ENCODE assay signal across 8 cellular contexts in genomic region chr7:134174797-134175261, GRCh38. TPM values are rescaled to one million over a fixed set of nuclear protein-coding genes. Genes with fewer than 3 reads are reported as not detected.
DNase-seq lines count a peak whose midpoint lies in the region; ATAC-seq and TF ChIP-seq lines count a peak whose summit lies in the region.

No MANE protein-coding gene starts in this region.

- no peak for TF ChIP-seq CTCF in activated CD8-positive, alpha-beta T cell treated with anti-CD3 and anti-CD28 coated beads for 36 hours (IDR thresholded peaks at IDR 0.05)

- H3K23ac ChIP-seq in mesenchymal stem cell (ENCODE audit: low read length in 2 of 2) = no peak overlapping the region

- no peak overlapping the region for H2BK5ac ChIP-seq in mesenchymal stem cell (ENCODE audit: low read depth, low read length, poor library complexity, severe bottlenecking)

- no peak overlapping the region for H2BK15ac ChIP-seq in mesenchymal stem cell (ENCODE audit: low read depth, poor library complexity, severe bottlenecking)

- peaks cover 10% of the 10 kb centered on the region for H3K4me1 Mint-ChIP-seq in activated CD8-positive, alpha-beta T cell treated with anti-CD3 and anti-CD28 coated beads for 36 hours (ENCODE audit: low read depth)

- H3K9ac ChIP-seq in mesenchymal stem cell (ENCODE audit: low read length) = peak overlapping the region; percentile 7

- no peaks in the 10 kb centered on the region for H3K36me3 Mint-ChIP-seq in activated CD8-positive, alpha-beta T cell treated with anti-CD3 and anti-CD28 coated beads for 36 hours (ENCODE audit: low read depth)

- H3K27me3 Mint-ChIP-seq in activated CD8-positive, alpha-beta T cell treated with anti-CD3 and anti-CD28 coated beads for 36 hours = peaks cover 6% of the 10 kb centered on the region

- no peak overlapping the region for H3K4ac ChIP-seq in mesenchymal stem cell (ENCODE audit: low read depth in 1 of 2, low read length in 2 of 2)

- no peak overlapping the region for H2BK120ac ChIP-seq in mesenchymal stem cell (ENCODE audit: low read depth, low read length)

- peak; percentile 93 for DNase-seq in Daoy (ENCODE audit: low read depth)
- peak; percentile 25 for DNase-seq in activated CD8-positive, alpha-beta T cell treated with anti-CD3 and anti-CD28 coated beads for 36 hours
- peak; percentile 85 for DNase-seq in mesenchymal stem cell
- no peak for DNase-seq in middle frontal gyrus (ENCODE audit: extremely low spot score, low spot score)
- no peak for DNase-seq in central memory CD4-positive, alpha-beta T cell
- no peak for DNase-seq in SHP77 treated with DMSO at 0.1 percent for 48 hours (lab: John Stamatoyannopoulos, UW)

- H2AK5ac ChIP-seq in mesenchymal stem cell (ENCODE audit: low read length, severe bottlenecking) = no peak overlapping the region

- no peaks in the 10 kb centered on the region for H3K27me3 ChIP-seq in mesenchymal stem cell (ENCODE audit: control insufficient read depth in 1 of 2, insufficient read depth in 1 of 2, low read length in 2 of 2)

- no peak overlapping the region for H3K14ac ChIP-seq in mesenchymal stem cell (ENCODE audit: low read length in 2 of 2)

- ATAC-seq in GM21367 (IDR thresholded peaks at IDR 0.05; ENCODE audit: unreplicated experiment) (peak; percentile 89), HG03565 (IDR thresholded peaks at IDR 0.05; ENCODE audit: unreplicated experiment) (peak; percentile 98)
- peak; percentile 98 for ATAC-seq in activated CD8-positive, alpha-beta T cell treated with anti-CD3 and anti-CD28 coated beads for 36 hours

- H2AFZ ChIP-seq in mesenchymal stem cell (ENCODE audit: low read depth, low read length) = no peak overlapping the region

- intact Hi-C loops in activated CD8-positive, alpha-beta T cell treated with anti-CD3 and anti-CD28 coated beads for 36 hours (cut with micrococcal nuclease) = no loop called here

- H3K4me2 ChIP-seq in mesenchymal stem cell (ENCODE audit: low read length, poor library complexity, severe bottlenecking) = no peak overlapping the region

- H2BK12ac ChIP-seq in mesenchymal stem cell (ENCODE audit: low read length in 2 of 2) = no peak overlapping the region

- H3K27ac Mint-ChIP-seq in activated CD8-positive, alpha-beta T cell treated with anti-CD3 and anti-CD28 coated beads for 36 hours = peak overlapping the region; percentile 42

- H4K91ac ChIP-seq in mesenchymal stem cell (ENCODE audit: low read length) = no peak overlapping the region

- no peaks in the 10 kb centered on the region for H3K79me1 ChIP-seq in mesenchymal stem cell (replicated peaks; ENCODE audit: low read length, poor library complexity, severe bottlenecking)

- no peaks in the 10 kb centered on the region for H3K4me1 ChIP-seq in mesenchymal stem cell (ENCODE audit: control insufficient read depth, insufficient read depth, low read depth, low read length)

- no peaks in the 10 kb centered on the region for H3K9me3 Mint-ChIP-seq in activated CD8-positive, alpha-beta T cell treated with anti-CD3 and anti-CD28 coated beads for 36 hours

- no peak overlapping the region for H3K27ac ChIP-seq in mesenchymal stem cell (ENCODE audit: low read length, poor library complexity, severe bottlenecking)

- no peaks in the 10 kb centered on the region for H3K36me3 ChIP-seq in mesenchymal stem cell (ENCODE audit: control insufficient read depth in 1 of 2, insufficient read depth in 2 of 2, low read depth in 1 of 2, low read length in 2 of 2)

- H3K9me3 ChIP-seq in mesenchymal stem cell (ENCODE audit: control insufficient read depth, low read length) = no peaks in the 10 kb centered on the region

- H3K4me3 Mint-ChIP-seq in activated CD8-positive, alpha-beta T cell treated with anti-CD3 and anti-CD28 coated beads for 36 hours = no peak overlapping the region

- POLR2A ChIA-PET in activated CD8-positive, alpha-beta T cell treated with anti-CD3 and anti-CD28 coated beads for 36 hours (lab: Charles Lee) = no interaction called here

- no peak overlapping the region for H4K8ac ChIP-seq in mesenchymal stem cell (ENCODE audit: low read length)

- H3K18ac ChIP-seq in mesenchymal stem cell (ENCODE audit: low read depth in 1 of 2, low read length in 2 of 2) = no peak overlapping the region

- 45% methylated on average over 2 of the region's 2 CpGs for WGBS in mesenchymal stem cell

- H3K4me3 ChIP-seq in mesenchymal stem cell (ENCODE audit: insufficient read depth in 1 of 2, low read depth in 1 of 2, low read length in 2 of 2) = no peak overlapping the region

- CTCF ChIA-PET in activated CD8-positive, alpha-beta T cell treated with anti-CD3 and anti-CD28 coated beads for 36 hours (lab: Charles Lee) = interaction anchor here (1.2 kb wide), 1 partner anchor 33 kb away, joined by 4 read pairs; no protein-coding TSS in a partner anchor

RNA-seq across cellular contexts. Expression of gene LRGUK, which starts 47.7 kb away (rescaled TPM):
- 0.40 and 5.5 TPM in 2 replicates for total RNA-seq in Daoy (2014; rRNA removed; shearing (Covaris generic))
- total RNA-seq in activated CD8-positive, alpha-beta T cell treated with anti-CD3 and anti-CD28 coated beads for 36 hours = under 1 TPM in 1 of 2 experiments, not detected in 1; 0.09 TPM
- 0.07 TPM for polyA plus RNA-seq in mesenchymal stem cell (2013, experiment 1 of 2)
- 0.07 TPM for polyA plus RNA-seq in mesenchymal stem cell (2013, experiment 2 of 2)

Comparison
In these comparisons a context has a peak if more than half of its experiments do, and no peak if none do; other contexts are left out.
1. DNase-seq: peak in Daoy (single experiment), activated CD8-positive, alpha-beta T cell treated with anti-CD3 and anti-CD28 coated beads for 36 hours (single experiment) and mesenchymal stem cell (single experiment); none in middle frontal gyrus (single experiment), central memory CD4-positive, alpha-beta T cell (single experiment) and SHP77 treated with DMSO at 0.1 percent for 48 hours (single experiment).
2. Peak in every context shown above with its lines, with median percentiles within 50 percentile points of each other: ATAC-seq.